ENCODE assay signal across 20 cellular contexts in the genomic region with DNA sequence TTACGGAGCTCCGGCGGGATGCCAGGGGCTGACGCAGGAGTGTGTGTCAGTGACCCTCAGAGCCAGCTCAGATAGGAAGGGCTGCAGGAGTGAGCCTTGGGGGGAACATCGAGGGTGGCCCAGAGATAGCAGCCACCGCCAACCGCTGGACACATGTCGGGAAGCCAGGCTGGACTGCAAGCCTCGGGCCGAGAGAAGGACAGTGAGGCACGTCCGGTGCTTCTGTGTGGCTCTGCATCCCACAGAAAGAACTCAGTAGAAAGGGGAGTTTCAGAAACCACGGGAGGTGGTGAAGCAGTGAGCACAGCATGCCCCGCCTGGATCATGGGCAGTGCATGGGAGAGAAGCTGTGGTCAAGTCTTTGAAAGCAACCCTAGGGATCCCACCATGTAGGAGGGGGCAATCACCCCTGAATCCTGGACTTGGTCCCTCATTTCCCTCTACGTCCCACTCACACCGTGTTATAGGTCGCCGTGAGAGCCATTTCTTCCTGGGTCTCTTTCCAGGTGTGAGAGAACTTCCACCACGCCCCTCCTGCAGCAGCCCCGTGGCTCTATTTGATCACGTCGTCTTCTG.
"Had no signal": no experiment of that assay in that cellular context is flagged by ENCODE, and none has a peak within 500 bp of the region (broad histone marks: within the 10 kb centered on the region; RNA-seq: fewer than 3 reads in every experiment).

No MANE protein-coding gene starts in this region.

- DNase-seq: cortex of kidney; effector memory CD8-positive, alpha-beta T cell; foreskin fibroblast; gastrocnemius medialis; natural killer cell; occipital lobe; ovary; posterior cingulate gyrus; psoas muscle; right cardiac atrium; sigmoid colon; stimulated activated CD4-positive, alpha-beta T cell treated with anti-CD3 and anti-CD28 coated beads, Interleukin-2, amount 100 ng/mL, for 24 hours; stimulated activated CD4-positive, alpha-beta T cell treated with anti-CD3 and anti-CD28 coated beads, Interleukin-4, amount 100 ng/mL, for 24 hours; stimulated activated naive CD4-positive, alpha-beta T cell treated with Interleukin-2 at 50 U/mL for 16 hours; stomach had no signal

- H3K4me3 ChIP-seq: gastrocnemius medialis, lung, ovary, psoas muscle, sigmoid colon, stomach, tibial nerve, upper lobe of left lung had no signal

- H3K36me3 Mint-ChIP-seq: memory B cell; natural killer cell; stimulated activated effector memory CD8-positive, alpha-beta T cell treated with anti-CD3 and anti-CD28 coated beads, Interleukin-12 subunit alpha, Interleukin-12 subunit beta, amount 100 ng/mL, for 72 hours had no signal

- H3K27me3 Mint-ChIP-seq: memory B cell had no signal

- H3K27ac ChIP-seq: gastrocnemius medialis, ovary, psoas muscle, sigmoid colon, stomach, tibial nerve, upper lobe of left lung had no signal

- H3K4me3 Mint-ChIP-seq: effector memory CD8-positive, alpha-beta T cell; memory B cell; natural killer cell; stimulated activated effector memory CD8-positive, alpha-beta T cell treated with anti-CD3 and anti-CD28 coated beads, Interleukin-12 subunit alpha, Interleukin-12 subunit beta, amount 100 ng/mL, for 72 hours had no signal

- H3K4me1 Mint-ChIP-seq: memory B cell; natural killer cell; stimulated activated effector memory CD8-positive, alpha-beta T cell treated with anti-CD3 and anti-CD28 coated beads, Interleukin-12 subunit alpha, Interleukin-12 subunit beta, amount 100 ng/mL, for 72 hours had no signal

- H3K9me3 Mint-ChIP-seq: effector memory CD8-positive, alpha-beta T cell; natural killer cell; stimulated activated effector memory CD8-positive, alpha-beta T cell treated with anti-CD3 and anti-CD28 coated beads, Interleukin-12 subunit alpha, Interleukin-12 subunit beta, amount 100 ng/mL, for 72 hours had no signal

- H3K27me3 ChIP-seq: gastrocnemius medialis, ovary, upper lobe of left lung had no signal

- H3K36me3 ChIP-seq: gastrocnemius medialis, ovary, sigmoid colon, stomach, tibial nerve, upper lobe of left lung had no signal

- H3K27ac Mint-ChIP-seq: effector memory CD8-positive, alpha-beta T cell; memory B cell; natural killer cell; stimulated activated effector memory CD8-positive, alpha-beta T cell treated with anti-CD3 and anti-CD28 coated beads, Interleukin-12 subunit alpha, Interleukin-12 subunit beta, amount 100 ng/mL, for 72 hours had no signal

- H3K4me1 ChIP-seq: gastrocnemius medialis, psoas muscle, sigmoid colon, stomach, tibial nerve, upper lobe of left lung had no signal

- H3K9me3 ChIP-seq: gastrocnemius medialis, ovary, psoas muscle, sigmoid colon, stomach, tibial nerve, upper lobe of left lung had no signal
